In genomic region chr2:177174456-177174855, GRCh38 we compare ENCODE assay signal across 2 cellular contexts.
TF ChIP-seq lines count a peak whose summit lies in the region.

No MANE protein-coding gene starts in this region.

TF ChIP-seq in Ishikawa, 13 proteins besides CTCF, POLR2A, EP300 and RAD21:
- TF ChIP-seq MAX (IDR thresholded peaks at IDR 0.05) (no peak), TEAD4 (IDR thresholded peaks at IDR 0.05) (no peak), FOXM1 (IDR thresholded peaks at IDR 0.05; ENCODE audit: borderline replicate concordance, low read depth) (no peak), USF1 (IDR thresholded peaks at IDR 0.05) (0 out of 2 replicates have a peak, but pooled peaks have one; percentile 25), TCF12 (IDR thresholded peaks at IDR 0.05; ENCODE audit: low read depth) (no peak), YY1 (IDR thresholded peaks at IDR 0.05; ENCODE audit: low read depth) (no peak), TAF1 (IDR thresholded peaks at IDR 0.05; ENCODE audit: low read depth) (no peak), EGR1 (IDR thresholded peaks at IDR 0.05) (no peak)

TF ChIP-seq in K562, 482 proteins besides CTCF, POLR2A, EP300 and RAD21:
- TF ChIP-seq USF2 (CRISPR knock-in tag; IDR thresholded peaks at IDR 0.05) (peak; percentile 22; the same call in 1 of the 2 replicates), TFE3 (CRISPR knock-in tag; IDR thresholded peaks at IDR 0.05) (peak; percentile 78), HMGXB4 (CRISPR knock-in tag; IDR thresholded peaks at IDR 0.05) (no peak), RAD51 (IDR thresholded peaks at IDR 0.05; ENCODE audit: borderline replicate concordance, low read depth) (peak; percentile 45; the same call in 1 of the 2 replicates), ZNF583 (CRISPR knock-in tag; IDR thresholded peaks at IDR 0.05) (no peak), ZNF133 (CRISPR knock-in tag; IDR thresholded peaks at IDR 0.05) (no peak), SPI1 (IDR thresholded peaks at IDR 0.05; ENCODE audit: borderline replicate concordance, low read depth, low read length) (peak; percentile 32; the same call in 1 of the 2 replicates)
